ENCODE assay signal across 28 cellular contexts in genomic region chr15:29896062-29896461, GRCh38.
DNase-seq lines count a peak whose midpoint lies in the region; ATAC-seq and TF ChIP-seq lines count a peak whose summit lies in the region.
"Had no signal": no experiment of that assay in that cellular context is flagged by ENCODE, and none has a peak within 500 bp of the region (broad histone marks: within the 10 kb centered on the region; RNA-seq: fewer than 3 reads in every experiment).

No MANE protein-coding gene starts in this region.

- no peak overlapping the region for H2AK5ac ChIP-seq in H9 (ENCODE audit: insufficient read length, low read length)

- no peak overlapping the region for H2BK120ac ChIP-seq in H9 (ENCODE audit: low read depth, low read length, poor library complexity, severe bottlenecking)

- H3K56ac ChIP-seq in H9 (ENCODE audit: insufficient read length, low read depth, low read length): no peak overlapping the region

- H3K27me3 Mint-ChIP-seq in H9 (ENCODE audit: low read depth) (peaks cover 2% of the 10 kb centered on the region; the same call in 1 of the 2 replicates), neural progenitor cell (ENCODE audit: insufficient read depth, low read depth) (no peaks in the 10 kb centered on the region)
- peaks cover 31 to 58% of the 10 kb centered on the region in 2 donors for H3K27me3 Mint-ChIP-seq in natural killer cell treated with Interleukin-12 subunit alpha and Interleukin-12 subunit beta and Interleukin-15 and Interleukin-18, amount 100 ng/mL, for 72 hours

- H3K27ac ChIP-seq in A673 (ENCODE audit: low read depth, low read length, poor library complexity, severe bottlenecking) (no peak overlapping the region), H9 (ENCODE audit: insufficient read length, low read depth, low read length) (no peak overlapping the region), caudate nucleus (ENCODE audit: low read depth, low read length) (peak overlapping the region; percentile 14), neural progenitor cell (no peak overlapping the region)
- H3K27ac ChIP-seq: 22Rv1, A549, BLaER1 had no signal

- no peaks in the 10 kb centered on the region for H3K27me3 ChIP-seq in A673 (replicated peaks; ENCODE audit: insufficient read depth, low read depth, low read length, poor library complexity)
- H3K27me3 ChIP-seq in H9 (ENCODE audit: insufficient read depth, low read length): no peaks in the 10 kb centered on the region
- no peaks in the 10 kb centered on the region for H3K27me3 ChIP-seq in neural progenitor cell
- H3K27me3 ChIP-seq: BLaER1 had no signal

- peak; percentile 6 for DNase-seq in A673 (ENCODE audit: low spot score)
- no peak for DNase-seq in H9
- DNase-seq in caudate nucleus (lab: John Stamatoyannopoulos, UW): peak in 27 of 61 donors; percentile 19 to 90 (median 42)
- DNase-seq in neural progenitor cell (ENCODE audit: low spot score): no peak
- DNase-seq in islet precursor cell: no peak
- DNase-seq in activated CD4-positive, alpha-beta T cell treated with anti-CD3 and anti-CD28 coated beads for 48 hours: no peak
- no peak for DNase-seq in natural killer cell treated with Interleukin-12 subunit alpha and Interleukin-12 subunit beta and Interleukin-15 and Interleukin-18, amount 100 ng/mL, for 72 hours (ENCODE audit: low spot score)
- DNase-seq: ACHN; AML-193; BE2C; C1 segment of cervical spinal cord; CD4-positive, alpha-beta memory T cell; CD4-positive, CD25-positive, alpha-beta regulatory T cell; CD8-positive, alpha-beta memory T cell; COR-L47; DMS 273 treated with DMSO at 0.1 percent for 48 hours; DMS153; DMS53; DMS79; DND-41; EL; GDM1 had no signal

- no peaks in the 10 kb centered on the region for H3F3A ChIP-seq in neural progenitor cell (ENCODE audit: low read depth)

- H4K8ac ChIP-seq in H9 (replicated peaks; ENCODE audit: insufficient read length, low read depth, low read length): no peak overlapping the region

- no peak overlapping the region for H2BK12ac ChIP-seq in H9 (ENCODE audit: insufficient read length, low read depth, low read length)

- CTCF ChIA-PET in A673 (lab: Charles Lee): no interaction called here

- no peaks in the 10 kb centered on the region for H3K79me1 ChIP-seq in H9 (ENCODE audit: insufficient read depth, low read depth, low read length, poor library complexity, severe bottlenecking)

- H3K18ac ChIP-seq in H9 (ENCODE audit: insufficient read length, low read depth, low read length): no peak overlapping the region

- WGBS in H9 (ENCODE audit: extremely low coverage, insufficient read length, low lambda C conversion rate): no CpG with 5 or more reads among the region's 2 CpGs

- H3K4me2 ChIP-seq in H9 (ENCODE audit: insufficient read depth, insufficient read length, low read length) (no peak overlapping the region), neural progenitor cell (no peak overlapping the region)
- H3K4me2 ChIP-seq: A549, BLaER1 had no signal

- TF ChIP-seq CTCF in A673 (conservative IDR thresholded peaks at IDR 0.05; ENCODE audit: low read depth, low read length) (no peak), H9 (conservative IDR thresholded peaks at IDR 0.05) (no peak), neural progenitor cell (IDR thresholded peaks at IDR 0.05) (no peak)

- no peak overlapping the region for H4K5ac ChIP-seq in H9 (ENCODE audit: insufficient read length, low read depth, low read length)

- no peaks in the 10 kb centered on the region for H3K9me3 ChIP-seq in A673 (ENCODE audit: low read depth, low read length, poor library complexity, severe bottlenecking)
- H3K9me3 ChIP-seq in H9 (ENCODE audit: control insufficient read depth, low read depth, low read length): peaks cover 5% of the 10 kb centered on the region
- H3K9me3 ChIP-seq in neural progenitor cell (ENCODE audit: low read depth): no peaks in the 10 kb centered on the region
- H3K9me3 ChIP-seq: BE2C had no signal

- H3K9ac ChIP-seq in H9 (ENCODE audit: extremely low read depth, insufficient read length, low read length): no peak overlapping the region
- no peak overlapping the region for H3K9ac ChIP-seq in neural progenitor cell
- H3K9ac ChIP-seq: BLaER1 had no signal

- no TSS peak for BruUV-seq in A673 (replicated peaks; lab: Mats Ljungman, UMichigan)

- H4K91ac ChIP-seq in H9 (ENCODE audit: insufficient read length, low read depth, low read length): no peak overlapping the region

- H3K23me2 ChIP-seq in H9 (ENCODE audit: insufficient read length, low read depth, low read length, poor library complexity, severe bottlenecking): no peaks in the 10 kb centered on the region

- H3K36me3 ChIP-seq in A673 (ENCODE audit: insufficient read depth, low read length, poor library complexity, severe bottlenecking) (no peaks in the 10 kb centered on the region), neural progenitor cell (no peaks in the 10 kb centered on the region)
- H3K36me3 ChIP-seq: BE2C, BLaER1 had no signal

- H3K4me1 Mint-ChIP-seq in H9: peaks cover 0 to 3% of the 10 kb centered on the region in 2 experiments; a peak in 2 of 4 replicates
- H3K4me1 Mint-ChIP-seq in neural progenitor cell: peaks cover 3% of the 10 kb centered on the region
- H3K4me1 Mint-ChIP-seq in natural killer cell treated with Interleukin-12 subunit alpha and Interleukin-12 subunit beta and Interleukin-15 and Interleukin-18, amount 100 ng/mL, for 72 hours (ENCODE audit: low read depth in 2 of 2): no peaks in the 10 kb centered on the region
- H3K4me1 Mint-ChIP-seq: CD14-positive monocyte; CD4-positive, alpha-beta memory T cell; CD4-positive, CD25-positive, alpha-beta regulatory T cell; CD8-positive, alpha-beta memory T cell had no signal

- intact Hi-C loops in A673 (cut with micrococcal nuclease; ENCODE audit: unreplicated experiment): no loop called here

- H3K9me3 Mint-ChIP-seq in H9 (peaks cover 24 to 26% of the 10 kb centered on the region in 2 experiments), neural progenitor cell (peaks cover 25% of the 10 kb centered on the region)
- H3K9me3 Mint-ChIP-seq in natural killer cell treated with Interleukin-12 subunit alpha and Interleukin-12 subunit beta and Interleukin-15 and Interleukin-18, amount 100 ng/mL, for 72 hours: peaks cover 12% of the 10 kb centered on the region

- H3T11ph ChIP-seq in H9 (ENCODE audit: low read length): no peak overlapping the region

- peak overlapping the region; percentile 6 for H2BK20ac ChIP-seq in H9 (ENCODE audit: low read depth, low read length, poor library complexity, severe bottlenecking)

- H4K20me1 ChIP-seq in H9 (ENCODE audit: control insufficient read depth, insufficient read depth, insufficient read length): no peaks in the 10 kb centered on the region
- no peaks in the 10 kb centered on the region for H4K20me1 ChIP-seq in neural progenitor cell (ENCODE audit: low read depth)
- H4K20me1 ChIP-seq: BLaER1 had no signal

- no peak overlapping the region for H3K4me3 ChIP-seq in A673 (ENCODE audit: low read depth, low read length, poor library complexity, severe bottlenecking)
- no peak overlapping the region for H3K4me3 ChIP-seq in neural progenitor cell
- H3K4me3 ChIP-seq: A549, BLaER1, GM12878 had no signal

- H3K79me2 ChIP-seq in H9 (ENCODE audit: insufficient read depth, low read length): no peaks in the 10 kb centered on the region
- H3K79me2 ChIP-seq in neural progenitor cell (ENCODE audit: low read depth): no peaks in the 10 kb centered on the region

- no peak overlapping the region for H3K23ac ChIP-seq in H9 (ENCODE audit: insufficient read length, low read depth, low read length)

- H3K4me3 Mint-ChIP-seq in H9 (no peak overlapping the region), neural progenitor cell (no peak overlapping the region)
- no peak overlapping the region for H3K4me3 Mint-ChIP-seq in natural killer cell treated with Interleukin-12 subunit alpha and Interleukin-12 subunit beta and Interleukin-15 and Interleukin-18, amount 100 ng/mL, for 72 hours
- H3K4me3 Mint-ChIP-seq: CD14-positive monocyte; CD4-positive, alpha-beta memory T cell; CD4-positive, CD25-positive, alpha-beta regulatory T cell; CD8-positive, alpha-beta memory T cell had no signal

- peaks cover 19 to 27% (median 20%) of the 10 kb centered on the region in 3 experiments for H3K36me3 Mint-ChIP-seq in H9 (ENCODE audit: insufficient read depth in 1 of 3, low read depth in 3 of 3)
- H3K36me3 Mint-ChIP-seq in neural progenitor cell: peaks cover 2% of the 10 kb centered on the region
- peaks cover 5% of the 10 kb centered on the region for H3K36me3 Mint-ChIP-seq in natural killer cell treated with Interleukin-12 subunit alpha and Interleukin-12 subunit beta and Interleukin-15 and Interleukin-18, amount 100 ng/mL, for 72 hours
- H3K36me3 Mint-ChIP-seq: CD14-positive monocyte; CD4-positive, alpha-beta memory T cell; CD4-positive, CD25-positive, alpha-beta regulatory T cell; CD8-positive, alpha-beta memory T cell had no signal

- H2BK15ac ChIP-seq in H9 (ENCODE audit: low read depth, low read length): no peak overlapping the region

- H2BK5ac ChIP-seq in H9 (ENCODE audit: insufficient read length, low read length): no peak overlapping the region

- no peak overlapping the region for H3K14ac ChIP-seq in H9 (ENCODE audit: insufficient read depth, low read length)

- H3K4me1 ChIP-seq in A673 (ENCODE audit: insufficient read depth, low read length, poor library complexity, severe bottlenecking) (no peaks in the 10 kb centered on the region), H9 (ENCODE audit: insufficient read depth, low read length) (no peaks in the 10 kb centered on the region), neural progenitor cell (no peaks in the 10 kb centered on the region)
- H3K4me1 ChIP-seq: A549, BE2C, BLaER1 had no signal

- no peak for ATAC-seq in natural killer cell treated with Interleukin-12 subunit alpha and Interleukin-12 subunit beta and Interleukin-15 and Interleukin-18, amount 100 ng/mL, for 72 hours
- ATAC-seq in GM18909 (IDR thresholded peaks at IDR 0.05; ENCODE audit: poor library complexity, unreplicated experiment): no peak
- ATAC-seq: A549, GM12878 had no signal

- H2AFZ ChIP-seq in H9 (ENCODE audit: low read length): no peak overlapping the region
- no peak overlapping the region for H2AFZ ChIP-seq in neural progenitor cell (replicated peaks)

- H3K4ac ChIP-seq in H9 (ENCODE audit: low read depth, low read length): no peak overlapping the region

- H3K27ac Mint-ChIP-seq in H9 (no peak overlapping the region), neural progenitor cell (peak overlapping the region; percentile 5)
- H3K27ac Mint-ChIP-seq in natural killer cell treated with Interleukin-12 subunit alpha and Interleukin-12 subunit beta and Interleukin-15 and Interleukin-18, amount 100 ng/mL, for 72 hours: no peak overlapping the region
- H3K27ac Mint-ChIP-seq: CD14-positive monocyte; CD4-positive, alpha-beta memory T cell; CD4-positive, CD25-positive, alpha-beta regulatory T cell; CD8-positive, alpha-beta memory T cell had no signal

- POLR2A ChIA-PET in A673 (lab: Charles Lee; ENCODE audit: low non-redundant PET): no interaction called here
